In the genomic region with DNA sequence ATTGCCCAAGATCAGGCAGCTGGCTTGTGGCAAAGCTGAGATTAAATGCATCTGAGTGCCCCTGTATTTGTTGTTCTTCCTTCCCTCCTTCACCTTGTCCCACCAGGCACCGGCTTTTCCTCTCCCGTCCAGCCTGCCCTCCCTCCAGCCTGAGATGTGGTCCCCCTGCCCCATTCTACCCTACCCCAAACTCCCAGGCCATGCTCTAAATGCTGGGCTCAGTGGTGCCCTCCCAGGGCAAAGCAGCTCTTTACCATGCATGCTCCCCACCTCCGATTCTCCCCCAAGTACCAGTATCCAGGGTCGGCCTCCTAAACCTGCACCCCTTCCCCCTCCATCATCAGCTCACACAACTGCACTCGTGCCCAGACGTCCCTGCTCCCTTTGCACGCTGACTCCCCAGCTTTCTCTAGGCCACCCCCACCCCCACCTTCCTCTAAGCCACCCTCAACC, we compare ENCODE assay signal across 22 cellular contexts. TPM values are rescaled to one million over a fixed set of nuclear protein-coding genes. Genes with fewer than 3 reads are reported as not detected.
DNase-seq lines count a peak whose midpoint lies in the region; ATAC-seq, FAIRE-seq and TF ChIP-seq lines count a peak whose summit lies in the region.
"Had no signal": no experiment of that assay in that cellular context is flagged by ENCODE, and none has a peak within 500 bp of the region (broad histone marks: within the 10 kb centered on the region; RNA-seq: fewer than 3 reads in every experiment).

No MANE protein-coding gene starts in this region.

- H4K5ac ChIP-seq in H1 (ENCODE audit: insufficient read length, low read depth, low read length): no peak overlapping the region

- H2BK120ac ChIP-seq in H1 (replicated peaks; ENCODE audit: low read depth, low read length): no peak overlapping the region

- H2AK5ac ChIP-seq in H1 (ENCODE audit: low read depth, low read length): no peak overlapping the region; the same call in 1 of the 2 replicates

- no peak overlapping the region for H3K4me3 ChIP-seq in mammary epithelial cell (replicated peaks in 1 of 3; ENCODE audit: insufficient read depth in 1 of 3, low read depth in 2 of 3, low read length in 3 of 3)
- H3K4me3 ChIP-seq in H1 (ENCODE audit: extremely low read depth in 1 of 4, insufficient read depth in 2 of 4, low read depth in 3 of 4, low read length in 4 of 4): no peak overlapping the region
- H3K4me3 ChIP-seq: SK-N-MC had no signal

- H4K91ac ChIP-seq in H1 (replicated peaks; ENCODE audit: insufficient read length, low read length): no peak overlapping the region

- no peak for TF ChIP-seq EP300 in H1 (IDR thresholded peaks at IDR 0.05; ENCODE audit: borderline replicate concordance in 1 of 2, low read depth in 2 of 2, low read length in 2 of 2)

- no peak overlapping the region for H3K4me2 ChIP-seq in mammary epithelial cell (ENCODE audit: insufficient read depth, low read depth, low read length)
- no peak overlapping the region for H3K4me2 ChIP-seq in H1 (ENCODE audit: insufficient read depth in 1 of 2, low read depth in 2 of 2, low read length in 2 of 2)

- H2BK15ac ChIP-seq in H1 (ENCODE audit: low read length): 0 out of 2 replicates have a peak overlapping the region, but pooled peaks have one; percentile 21

- no peak for TF ChIP-seq RAD21 in H1 (IDR thresholded peaks at IDR 0.05 in 1 of 2, conservative IDR thresholded peaks at IDR 0.05 in 1 of 2; ENCODE audit: low read depth in 2 of 2, low read length in 2 of 2)

- intact Hi-C loops in MCF 10A (cut with micrococcal nuclease): no loop called here
- intact Hi-C loops in mammary epithelial cell (cut with micrococcal nuclease): no loop called here

- no peak overlapping the region for H3K23ac ChIP-seq in H1 (ENCODE audit: insufficient read length)

- FAIRE-seq in H1 (lab: Jason Lieb, UNC) (no peak), urothelium cell line (lab: Jason Lieb, UNC) (no peak)
- FAIRE-seq: G401.6 had no signal

- H3K36me3 ChIP-seq in mammary epithelial cell (ENCODE audit: insufficient read depth, low read length) (peaks cover 6% of the 10 kb centered on the region), H1 (ENCODE audit: control insufficient read depth in 2 of 4, insufficient read depth in 4 of 4, low read length in 3 of 4) (peaks cover 0 to 28% (median 20%) of the 10 kb centered on the region in 4 experiments; a peak in 7 of 8 replicates)

- H3K4ac ChIP-seq in H1 (replicated peaks; ENCODE audit: insufficient read length, low read depth, low read length): no peak overlapping the region

- H2BK20ac ChIP-seq in H1 (ENCODE audit: low read length): peak overlapping the region; percentile 36; the same call in 1 of the 2 replicates

- DNase-seq in MCF 10A (ENCODE audit: unreplicated experiment) (no peak), mammary epithelial cell (no peak), H1 (ENCODE audit: low read depth in 1 of 2, low spot score in 2 of 2) (no peak), urothelium cell line (ENCODE audit: low spot score) (no peak), NCI-H2081 treated with DMSO at 0.1 percent for 48 hours (lab: John Stamatoyannopoulos, UW) (no peak), DMS79 (lab: John Stamatoyannopoulos, UW) (no peak)
- DNase-seq: 8988T; BE2C; CD8-positive, alpha-beta T cell; DND-41; KG1; NCI-H1092; NCI-H146; NCI-H2081; NCI-H510A treated with DMSO at 0.1 percent for 48 hours had no signal

- POLR2A ChIA-PET in MCF 10A (lab: Yijun Ruan, JAX): interaction anchor here (0.8 to 5.2 kb wide), 9 partner anchors 11 to 160 kb away, joined by 3 to 31 read pairs (median 4); no protein-coding TSS in a partner anchor
- POLR2A ChIA-PET in H1 (lab: Charles Lee; ENCODE audit: partially characterized antibody): interaction anchor here (0.8 to 4.6 kb wide), 10 partner anchors 14 to 196 kb away, joined by 3 to 44 read pairs (median 4); a partner anchor contains a TSS

- no peak overlapping the region for H3K56ac ChIP-seq in H1 (replicated peaks; ENCODE audit: insufficient read length, low read depth, low read length)

- H3K23me2 ChIP-seq in H1 (ENCODE audit: low read depth, low read length): peaks cover 8% of the 10 kb centered on the region; the same call in 1 of the 2 replicates

- H4K20me1 ChIP-seq in mammary epithelial cell (ENCODE audit: insufficient read depth, low read length): no peaks in the 10 kb centered on the region
- H4K20me1 ChIP-seq in H1 (replicated peaks in 1 of 2; ENCODE audit: control insufficient read depth in 1 of 2, insufficient read depth in 2 of 2, low read length in 2 of 2): no peaks in the 10 kb centered on the region

- H2BK12ac ChIP-seq in H1 (ENCODE audit: low read depth, low read length): no peak overlapping the region; the same call in 1 of the 2 replicates

- no peak for TF ChIP-seq POLR2A in H1 (IDR thresholded peaks at IDR 0.05; ENCODE audit: control extremely low read depth in 1 of 2, low read depth in 2 of 2, low read length in 2 of 2)

- no peaks in the 10 kb centered on the region for H3K27me3 ChIP-seq in mammary epithelial cell (ENCODE audit: insufficient read depth, low read length)
- H3K27me3 ChIP-seq in H1 (replicated peaks in 1 of 4; ENCODE audit: control insufficient read depth in 3 of 4, extremely low read depth in 1 of 4, insufficient read depth in 3 of 4, low read length in 3 of 4): peaks cover 0 to 2% (median 0%) of the 10 kb centered on the region in 4 experiments; a peak in 1 of 7 replicates
- H3K27me3 ChIP-seq: BE2C had no signal

- H3K36me3 Mint-ChIP-seq in MCF 10A (ENCODE audit: insufficient read depth, unreplicated experiment) (peaks cover 43% of the 10 kb centered on the region), nephron (ENCODE audit: low read depth) (peaks cover 37% of the 10 kb centered on the region)
- H3K36me3 Mint-ChIP-seq: CD8-positive, alpha-beta T cell had no signal

- H3K14ac ChIP-seq in H1 (ENCODE audit: insufficient read length): no peak overlapping the region

- no peak overlapping the region for H2BK5ac ChIP-seq in H1 (ENCODE audit: low read depth, low read length)

- H3K9me3 Mint-ChIP-seq in MCF 10A (ENCODE audit: unreplicated experiment): peaks cover 7% of the 10 kb centered on the region
- H3K9me3 Mint-ChIP-seq in nephron: no peaks in the 10 kb centered on the region

- 88% methylated on average over 4 of the region's 7 CpGs for WGBS in mammary epithelial cell (ENCODE audit: low coverage, missing lambda C conversion rate)
- WGBS in H1 (ENCODE audit: extremely low coverage in 1 of 2, insufficient coverage in 1 of 2, insufficient read length in 1 of 2, insufficient replicate concordance in 2 of 2, low coverage in 1 of 2, low lambda C conversion rate in 2 of 2, missing lambda C conversion rate in 1 of 2), 2 experiments: 81% methylated on average over 5 of the region's 7 CpGs; no CpG with 5 or more reads in 1 of the 2 experiments

- H3K9ac ChIP-seq in mammary epithelial cell (ENCODE audit: insufficient read depth, low read length): no peak overlapping the region
- H3K9ac ChIP-seq in H1 (replicated peaks in 1 of 4; ENCODE audit: extremely low read depth in 1 of 4, low read depth in 3 of 4, low read length in 3 of 4): no peak overlapping the region

- CTCF ChIA-PET in MCF 10A (lab: Yijun Ruan, JAX) (interaction anchor here (1.8 to 2.1 kb wide), 3 partner anchors 87 to 160 kb away, joined by 4 to 11 read pairs (median 9); no protein-coding TSS in a partner anchor), mammary epithelial cell (lab: Charles Lee; ENCODE audit: low non-redundant PET) (no interaction called here), H1 (lab: Charles Lee; ENCODE audit: partially characterized antibody) (interaction anchor here (0.6 to 4.7 kb wide), 12 partner anchors 15 to 511 kb away, joined by 3 to 25 read pairs (median 5); a partner anchor contains a TSS)

- H3K4me1 ChIP-seq in mammary epithelial cell (ENCODE audit: insufficient read depth, low read length) (peaks cover 26% of the 10 kb centered on the region), H1 (replicated peaks in 1 of 4; ENCODE audit: control insufficient read depth in 3 of 4, insufficient read depth in 4 of 4, low read length in 3 of 4) (peaks cover 8 to 18% (median 12%) of the 10 kb centered on the region in 4 experiments)

- H3K9me3 ChIP-seq in mammary epithelial cell (replicated peaks; ENCODE audit: insufficient read depth, low read length) (no peaks in the 10 kb centered on the region), H1 (ENCODE audit: insufficient read depth in 2 of 2, low read depth in 1 of 2, low read length in 1 of 2) (peaks cover 2 to 5% of the 10 kb centered on the region in 2 experiments; a peak in 1 of 4 replicates)
- H3K9me3 ChIP-seq: BE2C had no signal

- in situ Hi-C loops in mammary epithelial cell (cut with MboI; ENCODE audit: low sequenced_read_pairs in 2 of 2): no loop called here

- H3K27ac ChIP-seq in mammary epithelial cell (ENCODE audit: insufficient read depth, low read depth, low read length) (no peak overlapping the region), H1 (ENCODE audit: low read depth, low read length) (no peak overlapping the region)
- H3K27ac ChIP-seq: SK-N-MC had no signal

- H3K27me3 Mint-ChIP-seq in MCF 10A (ENCODE audit: insufficient read depth, unreplicated experiment) (no peaks in the 10 kb centered on the region), nephron (ENCODE audit: low read depth) (no peaks in the 10 kb centered on the region)

- no peaks in the 10 kb centered on the region for H3K79me1 ChIP-seq in H1 (ENCODE audit: low read depth, low read length)

- H3K4me1 Mint-ChIP-seq in MCF 10A (ENCODE audit: insufficient read depth, unreplicated experiment) (peaks cover 32% of the 10 kb centered on the region), nephron (peaks cover 74% of the 10 kb centered on the region)

- no peak overlapping the region for H3K4me3 Mint-ChIP-seq in MCF 10A (ENCODE audit: unreplicated experiment)
- no peak overlapping the region for H3K4me3 Mint-ChIP-seq in nephron
- H3K4me3 Mint-ChIP-seq: CD8-positive, alpha-beta T cell had no signal

- no peak for ATAC-seq in GM18867 (IDR thresholded peaks at IDR 0.05; ENCODE audit: unreplicated experiment)
- ATAC-seq: CD8-positive, alpha-beta T cell; HCT116; Right ventricle myocardium inferior had no signal

- no TSS peak for BruUV-seq in MCF 10A (replicated peaks; lab: Mats Ljungman, UMichigan)
- no TSS peak for BruUV-seq in mammary epithelial cell (replicated peaks; lab: Mats Ljungman, UMichigan)

- H4K8ac ChIP-seq in H1 (ENCODE audit: extremely low read depth, insufficient read depth, low read length): no peak overlapping the region

- H2AFZ ChIP-seq in mammary epithelial cell (ENCODE audit: low read depth, low read length): no peak overlapping the region
- H2AFZ ChIP-seq in H1 (ENCODE audit: low read length): no peak overlapping the region

- TF ChIP-seq CTCF in MCF 10A (IDR thresholded peaks at IDR 0.05; ENCODE audit: unreplicated experiment) (no peak), mammary epithelial cell (conservative IDR thresholded peaks at IDR 0.05 in 1 of 2, IDR thresholded peaks at IDR 0.05 in 1 of 2; ENCODE audit: extremely low read depth in 1 of 2, insufficient read depth in 1 of 2, low read depth in 1 of 2, low read length in 2 of 2) (no peak), H1 (IDR thresholded peaks at IDR 0.05; ENCODE audit: control extremely low read depth in 1 of 3, insufficient read depth in 1 of 3, low read depth in 1 of 3, low read length in 3 of 3) (no peak), nephron (IDR thresholded peaks at IDR 0.05; ENCODE audit: unreplicated experiment in 3 of 3) (no peak)

- H3K79me2 ChIP-seq in mammary epithelial cell (ENCODE audit: insufficient read depth, low read length): no peaks in the 10 kb centered on the region
- H3K79me2 ChIP-seq in H1 (ENCODE audit: control insufficient read depth in 1 of 2, insufficient read depth in 2 of 2, low read length in 2 of 2): no peaks in the 10 kb centered on the region

- H3K18ac ChIP-seq in H1 (ENCODE audit: extremely low read depth, low read length): no peak overlapping the region

- dilution Hi-C loops in mammary epithelial cell (cut with HindIII; ENCODE audit: low sequenced_read_pairs): no loop called here

- H3K27ac Mint-ChIP-seq in MCF 10A (ENCODE audit: low read depth, unreplicated experiment) (peak overlapping the region; percentile 39), nephron (peak overlapping the region; percentile 75 to 99 (median 86))
- H3K27ac Mint-ChIP-seq: CD8-positive, alpha-beta T cell had no signal

RNA-seq across cellular contexts. Expression of a gene that starts 36.5 kb away (rescaled TPM):
- total RNA-seq in MCF 10A (2022) (not detected in 2 replicates), mammary epithelial cell (not detected)
- polyA plus RNA-seq in mammary epithelial cell (0.32 TPM), H1 (2011; rRNA removed) (0.09 TPM in 1 of 2 replicates, not detected in the other)
- polyA minus RNA-seq in mammary epithelial cell: not detected
- 0.38 TPM in 1 of 2 replicates, not detected in the other for total RNA-seq in H1 (2021; fragmentation: NEBNext Ultra II Directional; extraction: Animal tissue kit (Norgen Biotek cat#: 25700))
- polyA plus RNA-seq in H1 (2011; cell fraction: cytosol; rRNA removed): not detected
- polyA plus RNA-seq in H1 (2011; cell fraction: nucleus; rRNA removed): not detected
- polyA plus RNA-seq in H1 (2012, experiment 1 of 2): not detected in 4 replicates
- polyA plus RNA-seq in H1 (2012, experiment 2 of 2): not detected
- polyA plus RNA-seq in H1 (2013, experiment 1 of 2): not detected
- not detected for polyA plus RNA-seq in H1 (2013, experiment 2 of 2)
- not detected in 2 replicates for polyA minus RNA-seq in H1 (2011; rRNA and poly(A)+ RNA removed)
- not detected for polyA minus RNA-seq in H1 (2011; cell fraction: cytosol; rRNA and poly(A)+ RNA removed)
- not detected for polyA minus RNA-seq in H1 (2011; cell fraction: nucleus; rRNA and poly(A)+ RNA removed)
- total RNA-seq: CD8-positive, alpha-beta T cell; M059J; Right ventricle myocardium inferior had no signal

RNA-seq across cellular contexts. Expression of a gene that starts 50.5 kb away (rescaled TPM):
- total RNA-seq in MCF 10A (2022) (32.3 and 40.3 TPM in 2 replicates), mammary epithelial cell (10 to 100 TPM in 1 of 2 donors, 1 to 10 TPM in 1; 8.3 to 15.1 TPM)
- polyA plus RNA-seq in mammary epithelial cell (12.2 TPM), H1 (2011; rRNA removed) (21.5 and 24.3 TPM in 2 replicates)
- 40.7 TPM for polyA minus RNA-seq in mammary epithelial cell
- total RNA-seq in H1 (2021; fragmentation: NEBNext Ultra II Directional; extraction: Animal tissue kit (Norgen Biotek cat#: 25700)): 109 and 117 TPM in 2 replicates
- 40.9 TPM for polyA plus RNA-seq in H1 (2011; cell fraction: cytosol; rRNA removed)
- polyA plus RNA-seq in H1 (2011; cell fraction: nucleus; rRNA removed): 24.5 TPM
- 30.9 to 52.0 TPM (median 38.6 TPM) in 4 replicates for polyA plus RNA-seq in H1 (2012, experiment 1 of 2)
- polyA plus RNA-seq in H1 (2012, experiment 2 of 2): 6.0 TPM
- polyA plus RNA-seq in H1 (2013, experiment 1 of 2): 58.8 TPM
- polyA plus RNA-seq in H1 (2013, experiment 2 of 2): 58.2 TPM
- 82.4 and 91.8 TPM in 2 replicates for polyA minus RNA-seq in H1 (2011; rRNA and poly(A)+ RNA removed)
- polyA minus RNA-seq in H1 (2011; cell fraction: cytosol; rRNA and poly(A)+ RNA removed): 82.1 TPM
- polyA minus RNA-seq in H1 (2011; cell fraction: nucleus; rRNA and poly(A)+ RNA removed): 61.9 TPM

RNA-seq across cellular contexts. Expression of a gene that starts 58.2 kb away (rescaled TPM):
- total RNA-seq in MCF 10A (2022) (0.22 and 0.44 TPM in 2 replicates), mammary epithelial cell (under 1 TPM; 0.17 to 0.73 TPM)
- polyA plus RNA-seq in mammary epithelial cell (7.4 TPM), H1 (2011; rRNA removed) (0.05 and 0.17 TPM in 2 replicates)
- 26.7 TPM for polyA minus RNA-seq in mammary epithelial cell
- not detected in 2 replicates for total RNA-seq in H1 (2021; fragmentation: NEBNext Ultra II Directional; extraction: Animal tissue kit (Norgen Biotek cat#: 25700))
- polyA plus RNA-seq in H1 (2011; cell fraction: cytosol; rRNA removed): 0.06 TPM
- polyA plus RNA-seq in H1 (2011; cell fraction: nucleus; rRNA removed): not detected
- polyA plus RNA-seq in H1 (2012, experiment 1 of 2): 0.20 to 0.24 TPM in 2 of 4 replicates, not detected in the others
- not detected for polyA plus RNA-seq in H1 (2012, experiment 2 of 2)
- 0.14 TPM for polyA plus RNA-seq in H1 (2013, experiment 1 of 2)
- 0.11 TPM for polyA plus RNA-seq in H1 (2013, experiment 2 of 2)
- 0.24 TPM in 1 of 2 replicates, not detected in the other for polyA minus RNA-seq in H1 (2011; rRNA and poly(A)+ RNA removed)
- polyA minus RNA-seq in H1 (2011; cell fraction: cytosol; rRNA and poly(A)+ RNA removed): not detected
- not detected for polyA minus RNA-seq in H1 (2011; cell fraction: nucleus; rRNA and poly(A)+ RNA removed)
- total RNA-seq: CD8-positive, alpha-beta T cell; M059J; Right ventricle myocardium inferior had no signal
